19 cellular contexts compared by ENCODE assay signal in genomic region chr14:36367985-36368774, GRCh38. TPM values are rescaled to one million over a fixed set of nuclear protein-coding genes. Genes with fewer than 3 reads are reported as not detected.
DNase-seq lines count a peak whose midpoint lies in the region; ATAC-seq and TF ChIP-seq lines count a peak whose summit lies in the region.
"Had no signal": no experiment of that assay in that cellular context is flagged by ENCODE, and none has a peak within 500 bp of the region (broad histone marks: within the 10 kb centered on the region; RNA-seq: fewer than 3 reads in every experiment).

No MANE protein-coding gene starts in this region.

- 56 to 62% methylated on average over 6 of the region's 6 CpGs for WGBS in thyroid gland, 2 donors

- H3K27ac ChIP-seq in GM23338 (ENCODE audit: low read depth) (no peak overlapping the region), PC-3 (ENCODE audit: low read length) (no peak overlapping the region), thyroid gland (peak overlapping the region; percentile 53 to 75 (median 60))
- no peak overlapping the region for H3K27ac ChIP-seq in CD8-positive, alpha-beta T cell (ENCODE audit: low read depth, low read length)
- H3K27ac ChIP-seq: PC-9, SK-N-MC had no signal

- H3K36me3 Mint-ChIP-seq in GM23338 (ENCODE audit: low read depth): no peaks in the 10 kb centered on the region
- H3K36me3 Mint-ChIP-seq in CD8-positive, alpha-beta T cell: no peaks in the 10 kb centered on the region
- H3K36me3 Mint-ChIP-seq: CD4-positive, CD25-positive, alpha-beta regulatory T cell; IgD-negative memory B cell had no signal

- H4K20me1 ChIP-seq in GM23338 (replicated peaks; ENCODE audit: insufficient read depth): no peaks in the 10 kb centered on the region
- H4K20me1 ChIP-seq in PC-3 (ENCODE audit: low read length): no peaks in the 10 kb centered on the region

- H3F3A ChIP-seq in GM23338 (replicated peaks; ENCODE audit: low read depth) (no peaks in the 10 kb centered on the region), PC-3 (ENCODE audit: low read length, unreplicated experiment) (no peaks in the 10 kb centered on the region)

- H3K79me2 ChIP-seq in GM23338 (replicated peaks; ENCODE audit: insufficient read depth) (no peaks in the 10 kb centered on the region), PC-3 (ENCODE audit: low read length) (no peaks in the 10 kb centered on the region)

- H3K27me3 Mint-ChIP-seq in GM23338 (ENCODE audit: insufficient read depth, low read depth, poor library complexity): no peaks in the 10 kb centered on the region
- H3K27me3 Mint-ChIP-seq in CD8-positive, alpha-beta T cell (ENCODE audit: low read depth): peaks cover 10% of the 10 kb centered on the region
- H3K27me3 Mint-ChIP-seq: IgD-negative memory B cell had no signal

- no peaks in the 10 kb centered on the region for H3K4me1 Mint-ChIP-seq in GM23338
- H3K4me1 Mint-ChIP-seq in CD8-positive, alpha-beta T cell (ENCODE audit: low read depth): no peaks in the 10 kb centered on the region
- H3K4me1 Mint-ChIP-seq: CD4-positive, CD25-positive, alpha-beta regulatory T cell; IgD-negative memory B cell had no signal

- H3K9me3 ChIP-seq in PC-3 (ENCODE audit: low read length) (no peaks in the 10 kb centered on the region), thyroid gland (no peaks in the 10 kb centered on the region)
- H3K9me3 ChIP-seq in CD8-positive, alpha-beta T cell (ENCODE audit: low read length): no peaks in the 10 kb centered on the region

- H2AFZ ChIP-seq in GM23338 (no peak overlapping the region), PC-3 (ENCODE audit: low read length) (no peak overlapping the region)
- H2AFZ ChIP-seq: PC-9 had no signal

- no peak overlapping the region for H3K9ac ChIP-seq in PC-3 (ENCODE audit: low read length)

- H3K9me2 ChIP-seq in GM23338 (ENCODE audit: insufficient read depth) (peaks cover 3% of the 10 kb centered on the region; the same call in 1 of the 2 replicates), PC-3 (replicated peaks; ENCODE audit: low read length) (no peaks in the 10 kb centered on the region)

- DNase-seq in GM23338 (ENCODE audit: low spot score): no peak
- peak; percentile 80 for DNase-seq in NCI-H1930 (lab: John Stamatoyannopoulos, UW)
- DNase-seq in PC-3: peak; percentile 31
- peak; percentile 26 to 74 for DNase-seq in thyroid gland
- DNase-seq in CD8-positive, alpha-beta T cell: no peak
- DNase-seq in islet precursor cell: no peak
- DNase-seq: CD4-positive, CD25-positive, alpha-beta regulatory T cell; GF-D8; NCI-H187; NCI-H2107; NCI-H2227 treated with DMSO at 0.1 percent for 48 hours; NCI-H510A; PC-9; RPMI8226; SHP77 treated with DMSO at 0.1 percent for 48 hours; SW 1271 had no signal

- H3K9me3 Mint-ChIP-seq in GM23338: no peaks in the 10 kb centered on the region
- no peaks in the 10 kb centered on the region for H3K9me3 Mint-ChIP-seq in CD8-positive, alpha-beta T cell

- H3K4me2 ChIP-seq in GM23338 (no peak overlapping the region), PC-3 (ENCODE audit: low read length) (no peak overlapping the region)
- H3K4me2 ChIP-seq: PC-9 had no signal

- H3K36me3 ChIP-seq in GM23338 (ENCODE audit: insufficient read depth) (no peaks in the 10 kb centered on the region), PC-3 (ENCODE audit: low read depth, low read length) (no peaks in the 10 kb centered on the region), thyroid gland (no peaks in the 10 kb centered on the region)
- no peaks in the 10 kb centered on the region for H3K36me3 ChIP-seq in CD8-positive, alpha-beta T cell (ENCODE audit: insufficient read depth, low read length)

- no peak overlapping the region for H3K4me3 ChIP-seq in GM23338
- no peak overlapping the region for H3K4me3 ChIP-seq in PC-3 (ENCODE audit: low read length)
- no peak overlapping the region for H3K4me3 ChIP-seq in thyroid gland (replicated peaks in 1 of 3)
- H3K4me3 ChIP-seq in CD8-positive, alpha-beta T cell (ENCODE audit: low read depth, low read length): no peak overlapping the region
- H3K4me3 ChIP-seq: PC-9, SK-N-MC had no signal

- POLR2A ChIA-PET in PC-3 (lab: Charles Lee; ENCODE audit: unreplicated experiment): interaction anchor here (0.5 kb wide), 1 partner anchor 170 kb away, joined by 13 read pairs; no protein-coding TSS in a partner anchor
- POLR2A ChIA-PET in CD8-positive, alpha-beta T cell (lab: Charles Lee): no interaction called here

- CTCF ChIA-PET in PC-3 (lab: Charles Lee): no interaction called here
- CTCF ChIA-PET in CD8-positive, alpha-beta T cell (lab: Charles Lee): no interaction called here

- H3K4me3 Mint-ChIP-seq in GM23338: no peak overlapping the region
- no peak overlapping the region for H3K4me3 Mint-ChIP-seq in CD8-positive, alpha-beta T cell
- H3K4me3 Mint-ChIP-seq: CD4-positive, CD25-positive, alpha-beta regulatory T cell; IgD-negative memory B cell had no signal

- intact Hi-C loops in PC-3 (cut with micrococcal nuclease) (no loop called here), thyroid gland (cut with DNase I) (no loop called here)
- intact Hi-C loops in CD8-positive, alpha-beta T cell (cut with DNase I, micrococcal nuclease): no loop called here

- TF ChIP-seq POLR2A in thyroid gland (IDR thresholded peaks at IDR 0.05): peak in 1 of 2 donors; percentile 38

- no TSS peak for BruUV-seq in PC-3 (replicated peaks; lab: Mats Ljungman, UMichigan)

- no peaks in the 10 kb centered on the region for H3K27me3 ChIP-seq in GM23338 (ENCODE audit: insufficient read depth)
- H3K27me3 ChIP-seq in PC-3 (ENCODE audit: low read length): peaks cover 46% of the 10 kb centered on the region
- H3K27me3 ChIP-seq in thyroid gland: no peaks in the 10 kb centered on the region
- H3K27me3 ChIP-seq in CD8-positive, alpha-beta T cell (ENCODE audit: insufficient read depth, low read length): no peaks in the 10 kb centered on the region

- TF ChIP-seq CTCF in GM23338 (conservative IDR thresholded peaks at IDR 0.05; ENCODE audit: low read depth in 2 of 2) (no peak), PC-3 (conservative IDR thresholded peaks at IDR 0.05; ENCODE audit: low read depth, low read length) (no peak), thyroid gland (IDR thresholded peaks at IDR 0.05) (no peak)
- no peak for TF ChIP-seq CTCF in CD8-positive, alpha-beta T cell (IDR thresholded peaks at IDR 0.05)

- ATAC-seq in GM23338 (0 out of 3 replicates have a peak, but pooled peaks have one; percentile 28), PC-3 (peak; percentile 95), GM18517 (IDR thresholded peaks at IDR 0.05; ENCODE audit: unreplicated experiment) (no peak)
- no peak for ATAC-seq in CD8-positive, alpha-beta T cell

- H3K4me1 ChIP-seq in GM23338 (ENCODE audit: insufficient read depth): no peaks in the 10 kb centered on the region
- H3K4me1 ChIP-seq in PC-3 (ENCODE audit: insufficient read depth, low read length): 0 out of 2 replicates have a peak, but pooled peaks cover 4% of the 10 kb centered on the region
- H3K4me1 ChIP-seq in thyroid gland: peaks cover 20 to 27% of the 10 kb centered on the region in 2 donors
- H3K4me1 ChIP-seq in CD8-positive, alpha-beta T cell (ENCODE audit: insufficient read depth, low read length): no peaks in the 10 kb centered on the region

- no peak overlapping the region for H3K27ac Mint-ChIP-seq in GM23338
- H3K27ac Mint-ChIP-seq in CD8-positive, alpha-beta T cell: no peak overlapping the region
- H3K27ac Mint-ChIP-seq: CD4-positive, CD25-positive, alpha-beta regulatory T cell; IgD-negative memory B cell had no signal

TF ChIP-seq in GM23338, 12 proteins besides CTCF, POLR2A, EP300 and RAD21 (continues in another document):
- TF ChIP-seq ZNF331 (CRISPR knock-in tag; IDR thresholded peaks at IDR 0.05; ENCODE audit: low read depth) (no peak), POLR2AphosphoS5 (IDR thresholded peaks at IDR 0.05; ENCODE audit: low read depth) (no peak), ZNF114 (CRISPR knock-in tag; IDR thresholded peaks at IDR 0.05) (no peak)

RNA-seq across cellular contexts. Expression of gene MBIP, which starts 47.7 kb away (rescaled TPM):
- total RNA-seq in GM23338 (2014; rRNA removed; shearing (Covaris generic)): 24.4 TPM in 2 replicates
- polyA plus RNA-seq in GM23338 (2016; fragmentation: Nextera tagmentation; extraction: Ambion mirVana): 44.4 and 49.7 TPM in 2 replicates
- total RNA-seq in PC-3 (2014; rRNA removed) (7.8 and 8.5 TPM in 2 replicates), thyroid gland (100 to 1,000 TPM in 1 of 4 donors, 10 to 100 TPM in 3; 80.5 to 163 (median 87.3) TPM)
- 10 to 100 TPM; 57.4 to 58.1 TPM for total RNA-seq in CD8-positive, alpha-beta T cell

Comparison
In these comparisons a context has a peak if more than half of its experiments do, and no peak if none do; other contexts are left out.
1. ATAC-seq: peak in GM23338 (single experiment) and PC-3 (single experiment); none in GM18517 (single experiment) and CD8-positive, alpha-beta T cell (single experiment).
2. DNase-seq: peak in NCI-H1930 (2 of 2), PC-3 (single experiment) and thyroid gland (2 of 2); none in GM23338 (single experiment), CD8-positive, alpha-beta T cell (0 of 7) and islet precursor cell (single experiment).
3. H3K27ac ChIP-seq: peak in thyroid gland (3 of 3); none in GM23338 (single experiment), PC-3 (single experiment) and CD8-positive, alpha-beta T cell (single experiment).